In genomic region chr4:149630079-149630478, GRCh38 we compare ENCODE assay signal across 22 cellular contexts.
"Had no signal": no experiment of that assay in that cellular context is flagged by ENCODE, and none has a peak within 500 bp of the region (broad histone marks: within the 10 kb centered on the region; RNA-seq: fewer than 3 reads in every experiment).

No MANE protein-coding gene starts in this region.

- H3K36me3 ChIP-seq: ascending aorta, cardiac muscle cell had no signal

- H3K27me3 ChIP-seq: ascending aorta, body of pancreas, cardiac muscle cell had no signal

- H3K4me3 ChIP-seq: ascending aorta, body of pancreas, cardiac muscle cell had no signal

- DNase-seq: activated B cell treated with CpG ODN at 0.5 μM for 24 hours; activated CD4-positive, alpha-beta T cell treated with anti-CD3 and anti-CD28 coated beads for 1 hour; activated CD4-positive, alpha-beta T cell treated with anti-CD3 and anti-CD28 coated beads, Interleukin-2, amount 10 ng/mL, durations not matched to agents 24 days and 14 days; activated CD4-positive, alpha-beta T cell treated with anti-CD3 and anti-CD28 coated beads, Interleukin-2, amount 50 U/mL, for 48 hours; activated CD8-positive, alpha-beta memory T cell treated with anti-CD3 and anti-CD28 coated beads, Interleukin-2, amount 10 ng/mL, durations not matched to agents 7 days and 5 days; activated effector memory CD4-positive, alpha-beta T cell treated with anti-CD3 and anti-CD28 coated beads, Interleukin-2, amount 50 U/mL, for 16 hours; activated naive CD4-positive, alpha-beta T cell treated with Interleukin-2 at 50 U/mL for 16 hours; activated naive CD8-positive, alpha-beta T cell treated with anti-CD3 and anti-CD28 coated beads, Interleukin-2, amount 50 U/mL, for 24 hours; activated T-cell treated with anti-CD3 and anti-CD28 coated beads, Interleukin-2, amount 50 U/mL, for 4 hours; amniotic stem cell; body of pancreas; MM.1S; NCI-H1105 treated with DMSO at 0.1 percent for 48 hours; NCI-H1436 treated with DMSO at 0.1 percent for 48 hours; NCI-H187; NCI-H2081; NCI-H510A treated with DMSO at 0.1 percent for 48 hours; NCI-H69; PC-3; SHP77 treated with DMSO at 0.1 percent for 48 hours had no signal

- H3K9me3 ChIP-seq: ascending aorta, body of pancreas had no signal

- H3K4me1 ChIP-seq: ascending aorta, body of pancreas had no signal

- H3K27ac ChIP-seq: ascending aorta, body of pancreas, cardiac muscle cell had no signal
